Comparison of ENCODE assay signal across 14 cellular contexts in the genomic region with DNA sequence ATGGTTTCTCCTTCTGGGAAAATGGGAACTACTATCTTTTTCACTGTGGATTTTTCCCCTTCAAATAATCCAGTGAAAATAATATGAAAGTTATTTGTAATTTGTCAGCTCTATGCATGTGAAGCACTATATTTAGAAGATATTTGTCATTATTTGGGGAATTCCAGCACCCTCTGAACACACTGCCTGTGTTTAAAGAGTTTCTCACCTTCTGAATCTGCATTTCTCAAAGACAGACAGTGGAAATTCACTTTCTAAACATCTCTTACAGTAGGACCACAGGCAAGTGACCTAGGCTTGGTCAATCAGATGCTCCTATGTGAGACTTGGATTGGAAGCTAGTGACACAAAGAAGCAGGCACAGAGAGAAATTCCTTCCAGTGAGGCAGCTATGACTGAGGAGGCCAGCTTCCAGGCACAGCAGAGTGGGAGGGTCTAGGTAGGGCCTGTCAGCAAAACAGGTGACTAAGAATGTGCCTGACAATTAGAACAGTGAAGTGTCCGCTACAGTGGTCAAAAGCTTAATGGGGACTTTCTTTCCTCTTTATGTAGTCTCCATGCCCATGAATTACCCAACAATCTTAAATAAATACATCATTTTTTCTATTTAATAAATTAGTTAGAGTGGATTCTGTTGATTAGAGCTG.
DNase-seq lines count a peak whose midpoint lies in the region; ATAC-seq and TF ChIP-seq lines count a peak whose summit lies in the region.
"Had no signal": no experiment of that assay in that cellular context is flagged by ENCODE, and none has a peak within 500 bp of the region (broad histone marks: within the 10 kb centered on the region; RNA-seq: fewer than 3 reads in every experiment).

No MANE protein-coding gene starts in this region.

- no peak overlapping the region for H4K5ac ChIP-seq in mesendoderm (ENCODE audit: low read length)

- H2AK5ac ChIP-seq in mesendoderm (ENCODE audit: low read length) = no peak overlapping the region
- H2AK5ac ChIP-seq in neuronal stem cell (ENCODE audit: low read depth, low read length) = no peak overlapping the region

- no peaks in the 10 kb centered on the region for H3K79me2 ChIP-seq in mesendoderm (ENCODE audit: control insufficient read depth, insufficient read depth, low read length)

- no peak overlapping the region for H3K4me3 ChIP-seq in mesendoderm (ENCODE audit: low read length)
- no peak overlapping the region for H3K4me3 ChIP-seq in neuronal stem cell (ENCODE audit: low read length in 2 of 2)
- H3K4me3 ChIP-seq: body of pancreas, skin epidermis had no signal

- no peak for TF ChIP-seq CTCF in HFFc6 (IDR thresholded peaks at IDR 0.05)

- no peaks in the 10 kb centered on the region for H3K4me1 ChIP-seq in mesendoderm (ENCODE audit: control insufficient read depth, low read depth, low read length)
- no peaks in the 10 kb centered on the region for H3K4me1 ChIP-seq in neuronal stem cell (ENCODE audit: control insufficient read depth in 2 of 2, insufficient read depth in 1 of 2, low read depth in 1 of 2, low read length in 2 of 2)
- H3K4me1 ChIP-seq: body of pancreas had no signal

- peak; percentile 80 for ATAC-seq in GM18907 (IDR thresholded peaks at IDR 0.05; ENCODE audit: unreplicated experiment)
- ATAC-seq in HG03575 (IDR thresholded peaks at IDR 0.05; ENCODE audit: extremely low read depth, insufficient number of reproducible peaks, low FRiP score, unreplicated experiment) = peak; percentile 59
- no peak for ATAC-seq in activated naive CD8-positive, alpha-beta T cell treated with anti-CD3 and anti-CD28 coated beads, Interleukin-2, amount 50 U/mL, for 24 hours
- ATAC-seq: body of pancreas; naive thymus-derived CD8-positive, alpha-beta T cell had no signal

- H3K56ac ChIP-seq in mesendoderm (ENCODE audit: low read length) = no peak overlapping the region

- H2BK120ac ChIP-seq in mesendoderm (ENCODE audit: low read depth, low read length) (no peak overlapping the region), neuronal stem cell (ENCODE audit: low read depth, low read length) (no peak overlapping the region)

- DNase-seq in HFFc6 = no peak
- peak; percentile 46 for DNase-seq in mesendoderm
- no peak for DNase-seq in foreskin melanocyte
- no peak for DNase-seq in NOMO-1 (lab: John Stamatoyannopoulos, UW; ENCODE audit: unreplicated experiment in 2 of 2)
- DNase-seq in neuronal stem cell (ENCODE audit: low spot score) = no peak
- no peak for DNase-seq in activated naive CD8-positive, alpha-beta T cell treated with anti-CD3 and anti-CD28 coated beads, Interleukin-2, amount 50 U/mL, for 24 hours
- DNase-seq: activated CD8-positive, alpha-beta memory T cell treated with anti-CD3 and anti-CD28 coated beads, Interleukin-2, amount 50 U/mL, for 4 hours; body of pancreas; erythroblast; naive thymus-derived CD8-positive, alpha-beta T cell had no signal

- no peak overlapping the region for H2BK15ac ChIP-seq in mesendoderm (replicated peaks; ENCODE audit: low read depth)
- no peak overlapping the region for H2BK15ac ChIP-seq in neuronal stem cell (ENCODE audit: low read length)

- H4K91ac ChIP-seq in neuronal stem cell (ENCODE audit: low read depth, low read length, poor library complexity) = no peak overlapping the region

- H3K4ac ChIP-seq in mesendoderm (ENCODE audit: low read depth, low read length) = no peak overlapping the region
- no peak overlapping the region for H3K4ac ChIP-seq in neuronal stem cell (ENCODE audit: low read length)

- peaks cover 65% of the 10 kb centered on the region for H3K4me1 Mint-ChIP-seq in HFFc6 (ENCODE audit: low read depth)
- no peaks in the 10 kb centered on the region for H3K4me1 Mint-ChIP-seq in activated naive CD8-positive, alpha-beta T cell treated with anti-CD3 and anti-CD28 coated beads, Interleukin-2, amount 50 U/mL, for 24 hours
- H3K4me1 Mint-ChIP-seq: naive thymus-derived CD8-positive, alpha-beta T cell had no signal

- no peaks in the 10 kb centered on the region for H3K36me3 ChIP-seq in mesendoderm (ENCODE audit: control insufficient read depth, insufficient read depth, low read length)
- H3K36me3 ChIP-seq in neuronal stem cell (replicated peaks in 1 of 2; ENCODE audit: control insufficient read depth in 2 of 2, insufficient read depth in 2 of 2, low read length in 2 of 2) = no peaks in the 10 kb centered on the region

- H3K36me3 Mint-ChIP-seq in HFFc6 (ENCODE audit: low read depth) = peaks cover 20% of the 10 kb centered on the region
- H3K36me3 Mint-ChIP-seq in activated naive CD8-positive, alpha-beta T cell treated with anti-CD3 and anti-CD28 coated beads, Interleukin-2, amount 50 U/mL, for 24 hours (ENCODE audit: low read depth) = no peaks in the 10 kb centered on the region
- H3K36me3 Mint-ChIP-seq: naive thymus-derived CD8-positive, alpha-beta T cell had no signal

- H3K27ac Mint-ChIP-seq in HFFc6 = 0 out of 2 replicates have a peak overlapping the region, but pooled peaks have one; percentile 20
- H3K27ac Mint-ChIP-seq in activated naive CD8-positive, alpha-beta T cell treated with anti-CD3 and anti-CD28 coated beads, Interleukin-2, amount 50 U/mL, for 24 hours = no peak overlapping the region
- H3K27ac Mint-ChIP-seq: naive thymus-derived CD8-positive, alpha-beta T cell; T-helper 1 cell treated with Interleukin-12 subunit alpha and Interleukin-12 subunit beta and Interleukin-4 antibody, amounts not matched to agents 30 μg/mL and 1 μg/mL, for 36 hours had no signal

- H3K18ac ChIP-seq in mesendoderm (ENCODE audit: low read length) = no peak overlapping the region
- no peak overlapping the region for H3K18ac ChIP-seq in neuronal stem cell (ENCODE audit: low read length)

- H3K27me3 Mint-ChIP-seq in HFFc6 (ENCODE audit: insufficient read depth) = no peaks in the 10 kb centered on the region; the same call in 1 of the 2 replicates
- H3K27me3 Mint-ChIP-seq in activated naive CD8-positive, alpha-beta T cell treated with anti-CD3 and anti-CD28 coated beads, Interleukin-2, amount 50 U/mL, for 24 hours = no peaks in the 10 kb centered on the region

- H2BK12ac ChIP-seq in neuronal stem cell (ENCODE audit: low read length) = no peak overlapping the region

- no peak overlapping the region for H2AFZ ChIP-seq in neuronal stem cell (ENCODE audit: low read length)

- H4K8ac ChIP-seq in mesendoderm (ENCODE audit: low read depth, low read length) = no peak overlapping the region
- H4K8ac ChIP-seq in neuronal stem cell (ENCODE audit: low read depth, low read length) = no peak overlapping the region

- H3K27me3 ChIP-seq in mesendoderm (ENCODE audit: insufficient read depth, low read length, poor library complexity) (no peaks in the 10 kb centered on the region), neuronal stem cell (ENCODE audit: control insufficient read depth in 3 of 3, insufficient read depth in 3 of 3, low read depth in 1 of 3, low read length in 3 of 3) (no peaks in the 10 kb centered on the region)
- H3K27me3 ChIP-seq: body of pancreas had no signal

- no peaks in the 10 kb centered on the region for H3K9me3 ChIP-seq in neuronal stem cell (replicated peaks in 1 of 2; ENCODE audit: control insufficient read depth in 2 of 2, insufficient read depth in 1 of 2, low read depth in 1 of 2, low read length in 2 of 2)
- H3K9me3 ChIP-seq: body of pancreas had no signal

- no peaks in the 10 kb centered on the region for H3K9me3 Mint-ChIP-seq in HFFc6
- H3K9me3 Mint-ChIP-seq in activated naive CD8-positive, alpha-beta T cell treated with anti-CD3 and anti-CD28 coated beads, Interleukin-2, amount 50 U/mL, for 24 hours = peaks cover 4% of the 10 kb centered on the region
- H3K9me3 Mint-ChIP-seq: T-helper 1 cell treated with Interleukin-12 subunit alpha and Interleukin-12 subunit beta and Interleukin-4 antibody, amounts not matched to agents 30 μg/mL and 1 μg/mL, for 36 hours had no signal

- H3K4me2 ChIP-seq in mesendoderm (ENCODE audit: low read length) (no peak overlapping the region), neuronal stem cell (ENCODE audit: insufficient read depth, low read length, poor library complexity, severe bottlenecking) (no peak overlapping the region)

- WGBS in mesendoderm (ENCODE audit: extremely low coverage, insufficient coverage, low lambda C conversion rate) = no CpG with 5 or more reads among the region's 1 CpG
- WGBS in neuronal stem cell (ENCODE audit: extremely low coverage in 2 of 2, insufficient read length in 2 of 2, insufficient replicate concordance in 1 of 2), 2 donors = no CpG with 5 or more reads among the region's 1 CpG

- H3K27ac ChIP-seq in mesendoderm (ENCODE audit: low read depth, low read length) (no peak overlapping the region), neuronal stem cell (replicated peaks; ENCODE audit: low read length) (no peak overlapping the region)
- H3K27ac ChIP-seq: body of pancreas, skin epidermis had no signal

- no peak overlapping the region for H3K23ac ChIP-seq in mesendoderm (ENCODE audit: low read length)
- H3K23ac ChIP-seq in neuronal stem cell (ENCODE audit: low read depth, low read length, poor library complexity) = no peak overlapping the region

- no peak overlapping the region for H2BK5ac ChIP-seq in mesendoderm (ENCODE audit: low read length)
- no peak overlapping the region for H2BK5ac ChIP-seq in neuronal stem cell (ENCODE audit: low read length)

- H3K9ac ChIP-seq in mesendoderm (ENCODE audit: low read length) = no peak overlapping the region
- no peak overlapping the region for H3K9ac ChIP-seq in neuronal stem cell (ENCODE audit: low read depth, low read length, poor library complexity)

- H3K79me1 ChIP-seq in mesendoderm (ENCODE audit: low read length) = no peaks in the 10 kb centered on the region
- no peaks in the 10 kb centered on the region for H3K79me1 ChIP-seq in neuronal stem cell (ENCODE audit: low read depth, low read length)

- no peak overlapping the region for H3K14ac ChIP-seq in neuronal stem cell (ENCODE audit: low read length)

- no peak overlapping the region for H3K4me3 Mint-ChIP-seq in HFFc6
- no peak overlapping the region for H3K4me3 Mint-ChIP-seq in activated naive CD8-positive, alpha-beta T cell treated with anti-CD3 and anti-CD28 coated beads, Interleukin-2, amount 50 U/mL, for 24 hours
- H3K4me3 Mint-ChIP-seq: naive thymus-derived CD8-positive, alpha-beta T cell; T-helper 1 cell treated with Interleukin-12 subunit alpha and Interleukin-12 subunit beta and Interleukin-4 antibody, amounts not matched to agents 30 μg/mL and 1 μg/mL, for 36 hours had no signal
